14 cellular contexts compared by ENCODE assay signal in the genomic region with DNA sequence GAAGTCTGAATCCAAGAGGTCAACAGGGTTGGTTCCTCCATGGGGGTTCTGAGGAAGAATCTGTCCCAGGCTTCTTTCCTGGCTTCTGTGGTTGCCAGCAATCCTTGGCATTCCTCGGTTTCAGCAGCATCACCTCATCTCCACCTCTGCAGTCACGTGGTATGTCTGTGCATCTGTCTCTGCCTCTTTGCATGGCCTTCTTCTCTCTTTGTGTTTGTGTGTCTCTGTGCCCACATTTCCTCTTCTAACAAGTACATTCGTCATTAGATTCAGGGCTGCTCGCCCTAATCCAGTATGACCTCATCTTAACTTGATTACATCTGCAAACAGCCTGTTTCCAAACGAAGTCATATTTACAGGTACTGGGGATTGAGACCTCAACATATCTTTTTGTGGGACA.
DNase-seq lines count a peak whose midpoint lies in the region; ATAC-seq and TF ChIP-seq lines count a peak whose summit lies in the region.
"Had no signal": no experiment of that assay in that cellular context is flagged by ENCODE, and none has a peak within 500 bp of the region (broad histone marks: within the 10 kb centered on the region; RNA-seq: fewer than 3 reads in every experiment).

No MANE protein-coding gene starts in this region.

- no peaks in the 10 kb centered on the region for H3K4me1 ChIP-seq in HEK293 (ENCODE audit: control insufficient read depth, insufficient read depth, low read length)
- peaks cover 11% of the 10 kb centered on the region for H3K4me1 ChIP-seq in RWPE2 (ENCODE audit: insufficient read depth, poor library complexity, severe bottlenecking)
- H3K4me1 ChIP-seq in fibroblast of lung (ENCODE audit: control insufficient read depth, extremely low read depth, insufficient read depth, low read length): no peaks in the 10 kb centered on the region
- peaks cover 10% of the 10 kb centered on the region for H3K4me1 ChIP-seq in osteoblast (ENCODE audit: insufficient read depth, low read length)
- H3K4me1 ChIP-seq: testis had no signal

- TF ChIP-seq CTCF in HEK293 (tag by site-specific recombination; IDR thresholded peaks at IDR 0.05) (no peak), RWPE2 (IDR thresholded peaks at IDR 0.05; ENCODE audit: poor library complexity, severe bottlenecking) (no peak), fibroblast of lung (conservative IDR thresholded peaks at IDR 0.05 in 1 of 2, IDR thresholded peaks at IDR 0.05 in 1 of 2; ENCODE audit: low read depth in 1 of 2, low read length in 2 of 2) (no peak), osteoblast (IDR thresholded peaks at IDR 0.05; ENCODE audit: extremely low read depth, low read depth, low read length) (no peak)

- no peaks in the 10 kb centered on the region for H3K9me3 ChIP-seq in HEK293 (ENCODE audit: control insufficient read depth, insufficient read depth, low read depth, low read length)
- H3K9me3 ChIP-seq in RWPE2 (ENCODE audit: severe bottlenecking): no peaks in the 10 kb centered on the region
- no peaks in the 10 kb centered on the region for H3K9me3 ChIP-seq in fibroblast of lung (ENCODE audit: control insufficient read depth, insufficient read depth, low read depth, low read length)
- H3K9me3 ChIP-seq in osteoblast (ENCODE audit: low read depth, low read length): no peaks in the 10 kb centered on the region
- H3K9me3 ChIP-seq: testis had no signal

- no peaks in the 10 kb centered on the region for H3K9me3 Mint-ChIP-seq in activated CD8-positive, alpha-beta memory T cell treated with anti-CD3 and anti-CD28 coated beads, Interleukin-2, amount 10 ng/mL, durations not matched to agents 7 days and 5 days (ENCODE audit: low read depth)
- no peaks in the 10 kb centered on the region for H3K9me3 Mint-ChIP-seq in activated CD4-positive, alpha-beta T cell treated with anti-CD3 and anti-CD28 coated beads for 36 hours (ENCODE audit: low read depth)
- H3K9me3 Mint-ChIP-seq: CD4-positive, alpha-beta T cell had no signal

- no peak overlapping the region for H2AFZ ChIP-seq in fibroblast of lung (ENCODE audit: low read length)
- peak overlapping the region; percentile 51 for H2AFZ ChIP-seq in osteoblast (ENCODE audit: low read length)

- no peaks in the 10 kb centered on the region for H3K36me3 Mint-ChIP-seq in activated CD8-positive, alpha-beta memory T cell treated with anti-CD3 and anti-CD28 coated beads, Interleukin-2, amount 10 ng/mL, durations not matched to agents 7 days and 5 days
- H3K36me3 Mint-ChIP-seq in activated CD4-positive, alpha-beta T cell treated with anti-CD3 and anti-CD28 coated beads for 36 hours (ENCODE audit: low read depth): no peaks in the 10 kb centered on the region

- no peaks in the 10 kb centered on the region for H3K4me1 Mint-ChIP-seq in activated CD8-positive, alpha-beta memory T cell treated with anti-CD3 and anti-CD28 coated beads, Interleukin-2, amount 10 ng/mL, durations not matched to agents 7 days and 5 days
- peaks cover 3% of the 10 kb centered on the region for H3K4me1 Mint-ChIP-seq in activated CD4-positive, alpha-beta T cell treated with anti-CD3 and anti-CD28 coated beads for 36 hours
- H3K4me1 Mint-ChIP-seq: nephron progenitor cell had no signal

- H3K4me3 ChIP-seq in HEK293 (ENCODE audit: low read depth, low read length) (no peak overlapping the region), RWPE2 (ENCODE audit: severe bottlenecking) (no peak overlapping the region), fibroblast of lung (replicated peaks in 1 of 4; ENCODE audit: control extremely low read depth in 1 of 4, insufficient read depth in 1 of 4, low read depth in 3 of 4, low read length in 4 of 4) (no peak overlapping the region), osteoblast (ENCODE audit: insufficient read depth, low read length) (no peak overlapping the region)
- H3K4me3 ChIP-seq: testis had no signal

- no peaks in the 10 kb centered on the region for H3K79me2 ChIP-seq in fibroblast of lung (ENCODE audit: control insufficient read depth, insufficient read depth, low read length)
- no peaks in the 10 kb centered on the region for H3K79me2 ChIP-seq in osteoblast (ENCODE audit: insufficient read depth, low read length)

- no peak overlapping the region for H3K4me3 Mint-ChIP-seq in activated CD8-positive, alpha-beta memory T cell treated with anti-CD3 and anti-CD28 coated beads, Interleukin-2, amount 10 ng/mL, durations not matched to agents 7 days and 5 days
- H3K4me3 Mint-ChIP-seq in activated CD4-positive, alpha-beta T cell treated with anti-CD3 and anti-CD28 coated beads for 36 hours: no peak overlapping the region
- H3K4me3 Mint-ChIP-seq: CD4-positive, alpha-beta T cell; nephron progenitor cell had no signal

- no peak overlapping the region for H3K4me2 ChIP-seq in fibroblast of lung (ENCODE audit: extremely low read depth, insufficient read depth, low read length)
- no peak overlapping the region for H3K4me2 ChIP-seq in osteoblast (ENCODE audit: insufficient read depth, low read length)

- no peaks in the 10 kb centered on the region for H4K20me1 ChIP-seq in fibroblast of lung (ENCODE audit: control insufficient read depth, extremely low read depth, insufficient read depth, low read length)
- H4K20me1 ChIP-seq in osteoblast (ENCODE audit: insufficient read depth, low read length): no peaks in the 10 kb centered on the region

- H3K27me3 ChIP-seq in RWPE2 (ENCODE audit: insufficient read depth, poor library complexity, severe bottlenecking) (no peaks in the 10 kb centered on the region), fibroblast of lung (ENCODE audit: control insufficient read depth, insufficient read depth, low read length) (no peaks in the 10 kb centered on the region), osteoblast (ENCODE audit: insufficient read depth, low read length) (peaks cover 11% of the 10 kb centered on the region)
- H3K27me3 ChIP-seq: testis had no signal

- peak; percentile 29; the same call in 2 of the 3 replicates for ATAC-seq in RWPE2 (ENCODE audit: low read depth)
- ATAC-seq in activated CD8-positive, alpha-beta memory T cell treated with anti-CD3 and anti-CD28 coated beads, Interleukin-2, amount 10 ng/mL, durations not matched to agents 7 days and 5 days: no peak
- ATAC-seq in activated CD4-positive, alpha-beta T cell treated with anti-CD3 and anti-CD28 coated beads for 36 hours: no peak
- ATAC-seq: Panc1 had no signal

- no peak overlapping the region for H3K9ac ChIP-seq in fibroblast of lung (ENCODE audit: insufficient read depth, low read length)

- CTCF ChIA-PET in HEK293 (lab: Yijun Ruan, JAX): interaction anchor here (0.9 kb wide), 1 partner anchor 287 kb away, joined by 4 read pairs; no protein-coding TSS in a partner anchor
- CTCF ChIA-PET in activated CD8-positive, alpha-beta memory T cell treated with anti-CD3 and anti-CD28 coated beads, Interleukin-2, amount 10 ng/mL, durations not matched to agents 7 days and 5 days (lab: Charles Lee): interaction anchor here (0.9 kb wide), 1 partner anchor 12 kb away, joined by 3 read pairs; no protein-coding TSS in a partner anchor
- CTCF ChIA-PET in activated CD4-positive, alpha-beta T cell treated with anti-CD3 and anti-CD28 coated beads for 36 hours (lab: Charles Lee): interaction anchor here (0.6 kb wide), 1 partner anchor 122 kb away, joined by 3 read pairs; no protein-coding TSS in a partner anchor

- H3K27ac ChIP-seq in HEK293 (ENCODE audit: extremely low read depth, low read depth, low read length): no peak overlapping the region
- H3K27ac ChIP-seq in RWPE2 (ENCODE audit: poor library complexity, severe bottlenecking): peak overlapping the region; percentile 44
- H3K27ac ChIP-seq in fibroblast of lung (ENCODE audit: insufficient read depth, low read length): no peak overlapping the region
- H3K27ac ChIP-seq in osteoblast (ENCODE audit: low read depth, low read length): no peak overlapping the region
- H3K27ac ChIP-seq: testis had no signal

- POLR2A ChIA-PET in HEK293 (lab: Yijun Ruan, JAX): no interaction called here
- POLR2A ChIA-PET in activated CD4-positive, alpha-beta T cell treated with anti-CD3 and anti-CD28 coated beads for 36 hours (lab: Charles Lee): no interaction called here

- no peak overlapping the region for H3K27ac Mint-ChIP-seq in activated CD8-positive, alpha-beta memory T cell treated with anti-CD3 and anti-CD28 coated beads, Interleukin-2, amount 10 ng/mL, durations not matched to agents 7 days and 5 days
- no peak overlapping the region for H3K27ac Mint-ChIP-seq in activated CD4-positive, alpha-beta T cell treated with anti-CD3 and anti-CD28 coated beads for 36 hours
- H3K27ac Mint-ChIP-seq: CD4-positive, alpha-beta T cell; nephron progenitor cell had no signal

- DNase-seq in RWPE2 (ENCODE audit: low spot score) (no peak), fibroblast of lung (ENCODE audit: low read depth in 2 of 2) (peak; percentile 44 to 75), osteoblast (ENCODE audit: insufficient read length, low spot score, missing footprints) (peak; percentile 37)
- no peak for DNase-seq in activated T-cell treated with anti-CD3 and anti-CD28 coated beads, Interleukin-2, amount 50 U/mL, for 1 hour
- no peak for DNase-seq in activated CD8-positive, alpha-beta memory T cell treated with anti-CD3 and anti-CD28 coated beads, Interleukin-2, amount 10 ng/mL, durations not matched to agents 7 days and 5 days
- DNase-seq in activated CD4-positive, alpha-beta T cell treated with anti-CD3 and anti-CD28 coated beads for 36 hours: no peak
- DNase-seq in stimulated activated CD4-positive, alpha-beta T cell treated with anti-CD3 and anti-CD28 coated beads, Interleukin-1b, Interleukin-23, amount 100 ng/mL, for 48 hours: no peak
- DNase-seq: activated CD4-positive, alpha-beta T cell treated with anti-CD3 and anti-CD28 coated beads, Interleukin-2, amount 50 U/mL, for 48 hours; CD4-positive, alpha-beta T cell; nephron progenitor cell; stimulated activated CD4-positive, alpha-beta T cell treated with anti-CD3 and anti-CD28 coated beads, Interleukin-12 subunit alpha, Interleukin-12 subunit beta, amount 100 ng/mL, for 4 hours; testis had no signal

- intact Hi-C loops in activated CD4-positive, alpha-beta T cell treated with anti-CD3 and anti-CD28 coated beads for 36 hours (cut with DNase I, micrococcal nuclease): no loop called here

- no peaks in the 10 kb centered on the region for H3K36me3 ChIP-seq in HEK293 (ENCODE audit: control insufficient read depth in 2 of 2, insufficient read depth in 1 of 2, low read length in 2 of 2)
- H3K36me3 ChIP-seq in RWPE2 (ENCODE audit: low read depth): no peaks in the 10 kb centered on the region
- no peaks in the 10 kb centered on the region for H3K36me3 ChIP-seq in fibroblast of lung (ENCODE audit: control insufficient read depth, insufficient read depth, low read length)
- H3K36me3 ChIP-seq in osteoblast (ENCODE audit: insufficient read depth, low read length): no peaks in the 10 kb centered on the region

- no peaks in the 10 kb centered on the region for H3K27me3 Mint-ChIP-seq in activated CD8-positive, alpha-beta memory T cell treated with anti-CD3 and anti-CD28 coated beads, Interleukin-2, amount 10 ng/mL, durations not matched to agents 7 days and 5 days
- no peaks in the 10 kb centered on the region for H3K27me3 Mint-ChIP-seq in activated CD4-positive, alpha-beta T cell treated with anti-CD3 and anti-CD28 coated beads for 36 hours
- H3K27me3 Mint-ChIP-seq: CD4-positive, alpha-beta T cell had no signal

TF ChIP-seq in HEK293, 187 proteins besides CTCF, POLR2A, EP300 and RAD21 (continues in another document):
- TF ChIP-seq ZFP41 (tag by site-specific recombination; IDR thresholded peaks at IDR 0.05; ENCODE audit: borderline replicate concordance): no peak

Comparison
In these comparisons a context has a peak if more than half of its experiments do, and no peak if none do; other contexts are left out.
1. DNase-seq: peak in fibroblast of lung (2 of 2) and osteoblast (single experiment); none in RWPE2 (single experiment), activated T-cell treated with anti-CD3 and anti-CD28 coated beads, Interleukin-2, amount 50 U/mL, for 1 hour (single experiment), activated CD8-positive, alpha-beta memory T cell treated with anti-CD3 and anti-CD28 coated beads, Interleukin-2, amount 10 ng/mL, durations not matched to agents 7 days and 5 days (single experiment), activated CD4-positive, alpha-beta T cell treated with anti-CD3 and anti-CD28 coated beads for 36 hours (single experiment) and stimulated activated CD4-positive, alpha-beta T cell treated with anti-CD3 and anti-CD28 coated beads, Interleukin-1b, Interleukin-23, amount 100 ng/mL, for 48 hours (single experiment).